In the genomic region with DNA sequence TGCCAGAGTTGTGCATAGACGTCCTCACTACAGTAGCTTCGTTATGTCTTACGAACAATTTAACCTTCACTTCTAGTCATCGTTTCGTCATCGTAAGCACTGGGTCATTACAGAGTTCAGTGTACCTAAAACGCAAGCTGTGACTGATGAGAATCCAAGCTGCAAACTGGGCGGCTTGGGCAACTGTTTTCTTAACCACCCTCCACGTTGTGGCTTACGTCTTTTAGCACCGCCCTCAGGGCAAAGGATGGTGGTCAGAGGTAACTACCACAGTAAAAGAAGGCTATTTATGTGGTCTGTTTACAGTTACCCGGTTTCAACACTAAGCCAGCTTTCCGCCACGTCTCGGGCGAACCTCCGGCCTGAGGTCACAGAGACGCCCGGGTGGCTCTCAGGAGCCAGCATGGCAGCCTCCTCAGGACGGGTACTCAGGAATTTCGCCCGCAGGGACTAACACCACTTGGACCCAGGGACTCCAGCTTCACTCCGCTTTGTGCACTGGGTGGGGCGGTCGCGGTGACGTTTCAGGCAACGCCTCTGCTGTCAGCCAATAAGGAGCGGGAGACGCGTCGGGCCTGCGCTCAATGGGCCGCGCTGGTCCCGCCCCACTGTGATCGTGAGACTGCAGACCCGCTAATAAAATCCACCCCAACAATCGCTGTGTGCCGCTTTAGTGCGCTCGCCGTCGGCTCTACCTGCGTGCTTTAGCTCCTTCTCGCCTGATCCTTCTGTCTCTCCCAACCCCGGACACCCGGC, we compare ENCODE assay signal across 8 cellular contexts. TPM values are rescaled to one million over a fixed set of nuclear protein-coding genes. Genes with fewer than 3 reads are reported as not detected.
DNase-seq lines count a peak whose midpoint lies in the region; ATAC-seq, FAIRE-seq and TF ChIP-seq lines count a peak whose summit lies in the region.

A gene (plus strand): TSS at position 665 of the 756 bp plus-strand sequence. CDS start 148 bp downstream, outside the sequence.

- H3K27ac ChIP-seq in keratinocyte (ENCODE audit: control insufficient read depth, insufficient read depth, low read length), result peak within 1 kb of the TSS; percentile 91

- DNase-seq in AG10803 (ENCODE audit: low read depth) (peak; percentile 95), NCI-H446 treated with DMSO at 0.1 percent for 48 hours (lab: John Stamatoyannopoulos, UW) (peak; percentile 92), cerebellum (ENCODE audit: low spot score) (peak; percentile 98), keratinocyte (ENCODE audit: low read depth, low spot score) (no peak)
- peak; percentile 84 for DNase-seq in activated CD4-positive, alpha-beta T cell treated with anti-CD3 and anti-CD28 coated beads for 1 hour
- DNase-seq in stimulated activated CD4-positive, alpha-beta T cell treated with anti-CD3 and anti-CD28 coated beads, Interleukin-15, amount 100 ng/mL, for 1 hour (ENCODE audit: low read depth in 1 of 2, low spot score in 1 of 2), result peak; percentile 74 to 84

- FAIRE-seq in keratinocyte (lab: Jason Lieb, UNC), result peak; percentile 89

- no peaks in the 10 kb centered on the region for H3K36me3 ChIP-seq in keratinocyte (ENCODE audit: control insufficient read depth in 2 of 2, extremely low read depth in 1 of 2, insufficient read depth in 2 of 2, low read length in 2 of 2)

- H2AFZ ChIP-seq in keratinocyte (ENCODE audit: control insufficient read depth, low read length), result peak within 1 kb of the TSS; percentile 98

- peak within 1 kb of the TSS; percentile 91 for H3K4me3 ChIP-seq in AG10803 (ENCODE audit: low read length)
- peak within 1 kb of the TSS; percentile 66 to 99 (median 99) for H3K4me3 ChIP-seq in keratinocyte (ENCODE audit: control insufficient read depth in 2 of 3, extremely low read depth in 1 of 3, insufficient read depth in 2 of 3, low read depth in 1 of 3, low read length in 3 of 3)

- ATAC-seq in GM19035 (IDR thresholded peaks at IDR 0.05; ENCODE audit: unreplicated experiment) (peak; percentile 98), HG03354 (IDR thresholded peaks at IDR 0.05; ENCODE audit: poor library complexity, severe bottlenecking, unreplicated experiment) (peak; percentile 97)

- H3K4me1 ChIP-seq in keratinocyte (ENCODE audit: control insufficient read depth, extremely low read depth, insufficient read depth, low read length), result peaks cover 5% of the 10 kb centered on the region

- peak within 1 kb of the TSS; percentile 94 for H3K9ac ChIP-seq in keratinocyte (ENCODE audit: control insufficient read depth, extremely low read depth, insufficient read depth, low read length)

- peak within 1 kb of the TSS; percentile 58 for H3K4me2 ChIP-seq in keratinocyte (ENCODE audit: control insufficient read depth, extremely low read depth, insufficient read depth, low read depth, low read length)

- dilution Hi-C loops in keratinocyte (cut with MboI; ENCODE audit: extremely low pct_ligation_motif_present, low sequenced_read_pairs), result no loop called here

- TF ChIP-seq CTCF in AG10803 (conservative IDR thresholded peaks at IDR 0.05; ENCODE audit: low read length), result no peak
- TF ChIP-seq CTCF in keratinocyte (optimal IDR thresholded peaks at IDR 0.05 in 1 of 3, IDR thresholded peaks at IDR 0.05 in 1 of 3, conservative IDR thresholded peaks at IDR 0.05 in 1 of 3; ENCODE audit: extremely low read depth in 1 of 3, insufficient read depth in 2 of 3, low read length in 3 of 3), result no peak

- H3K9me3 ChIP-seq in keratinocyte (ENCODE audit: control insufficient read depth, low read depth, low read length), result no peaks in the 10 kb centered on the region

- no peaks in the 10 kb centered on the region for H3K79me2 ChIP-seq in keratinocyte (ENCODE audit: control insufficient read depth, insufficient read depth, low read length)

- H3K9me1 ChIP-seq in keratinocyte (ENCODE audit: control insufficient read depth, extremely low read depth, insufficient read depth, low read length), result no peaks in the 10 kb centered on the region

- no peaks in the 10 kb centered on the region for H3K27me3 ChIP-seq in keratinocyte (ENCODE audit: control insufficient read depth, extremely low read depth, insufficient read depth, low read length)

- no peaks in the 10 kb centered on the region for H4K20me1 ChIP-seq in keratinocyte (ENCODE audit: control insufficient read depth, extremely low read depth, insufficient read depth, low read length)

RNA-seq across cellular contexts. Expression of the gene that starts here (rescaled TPM):
- total RNA-seq in cerebellum, result 4.5 TPM
- 3.8 to 5.0 TPM (median 4.4 TPM) in 3 replicates for polyA plus RNA-seq in keratinocyte
- polyA plus RNA-seq in keratinocyte (2011; ENCODE audit: low read depth), result 3.0 TPM
- 2.8 and 6.1 TPM in 2 replicates for polyA plus RNA-seq in keratinocyte (2011; cell fraction: cytosol; rRNA removed)
- 4.8 and 6.3 TPM in 2 replicates for polyA plus RNA-seq in keratinocyte (2011; cell fraction: nucleus; rRNA removed)
- 2.9 and 7.3 TPM in 2 replicates for polyA plus RNA-seq in keratinocyte (2012; ENCODE audit: low replicate concordance)
- 1.9 to 4.3 TPM (median 4.0 TPM) in 3 replicates for polyA minus RNA-seq in keratinocyte
- polyA minus RNA-seq in keratinocyte (2011; cell fraction: cytosol; rRNA and poly(A)+ RNA removed), result 6.9 TPM
- 5.0 and 6.0 TPM in 2 replicates for polyA minus RNA-seq in keratinocyte (2011; cell fraction: nucleus; rRNA and poly(A)+ RNA removed)
